Comparison of ENCODE assay signal across 9 cellular contexts in genomic region chr6:80165143-80165542, GRCh38. TPM values are rescaled to one million over a fixed set of nuclear protein-coding genes. Genes with fewer than 3 reads are reported as not detected.
DNase-seq lines count a peak whose midpoint lies in the region; ATAC-seq, FAIRE-seq and TF ChIP-seq lines count a peak whose summit lies in the region.
"Had no signal": no experiment of that assay in that cellular context is flagged by ENCODE, and none has a peak within 500 bp of the region (broad histone marks: within the 10 kb centered on the region; RNA-seq: fewer than 3 reads in every experiment).

No MANE protein-coding gene starts in this region.

- H3K9me3 ChIP-seq in right cardiac atrium (ENCODE audit: control insufficient read depth, low read length) = no peaks in the 10 kb centered on the region

- intact Hi-C loops in right cardiac atrium (cut with DNase I) = no loop called here

- 79% methylated on average over 3 of the region's 3 CpGs for WGBS in right cardiac atrium

- peak; percentile 91 for ATAC-seq in GM21529 (IDR thresholded peaks at IDR 0.05; ENCODE audit: unreplicated experiment)
- ATAC-seq in right cardiac atrium = no peak

- peaks cover 13% of the 10 kb centered on the region for H3K4me1 Mint-ChIP-seq in mesothelial cell of epicardium

- TF ChIP-seq POLR2A in GM12891 (IDR thresholded peaks at IDR 0.05; ENCODE audit: low read depth, low read length) = no peak

- no peaks in the 10 kb centered on the region for H3K27me3 Mint-ChIP-seq in mesothelial cell of epicardium (ENCODE audit: low read depth)

- FAIRE-seq in GM12891 (lab: Jason Lieb, UNC) = peak; percentile 69

- H3K27me3 ChIP-seq in right cardiac atrium (ENCODE audit: control insufficient read depth, insufficient read depth) = no peaks in the 10 kb centered on the region
- H3K27me3 ChIP-seq: cardiac muscle cell had no signal

- H3K9me3 Mint-ChIP-seq in mesothelial cell of epicardium = no peaks in the 10 kb centered on the region

- no peak for DNase-seq in GM12891 (ENCODE audit: insufficient read length, low spot score)
- peak; percentile 65 for DNase-seq in HT1080 (ENCODE audit: low read depth)
- DNase-seq in choroid plexus epithelial cell (ENCODE audit: low read depth) = peak; percentile 69
- no peak for DNase-seq in NCI-H1694 treated with DMSO at 0.1 percent for 48 hours (lab: John Stamatoyannopoulos, UW)
- DNase-seq in right cardiac atrium = no peak
- DNase-seq in NCI-H2196 (lab: John Stamatoyannopoulos, UW; ENCODE audit: unreplicated experiment) = no peak
- DNase-seq in mesothelial cell of epicardium (ENCODE audit: low spot score in 2 of 2, unreplicated experiment in 2 of 2) = no peak

- TF ChIP-seq CTCF in choroid plexus epithelial cell (conservative IDR thresholded peaks at IDR 0.05; ENCODE audit: low read depth, low read length) (no peak), mesothelial cell of epicardium (IDR thresholded peaks at IDR 0.05; ENCODE audit: unreplicated experiment) (no peak)

- H3K4me1 ChIP-seq in right cardiac atrium (ENCODE audit: control insufficient read depth, insufficient read depth, low read length) = no peaks in the 10 kb centered on the region

- no peak overlapping the region for H3K27ac ChIP-seq in right cardiac atrium (ENCODE audit: low read length)

- no peak overlapping the region for H3K27ac Mint-ChIP-seq in mesothelial cell of epicardium

- H3K36me3 Mint-ChIP-seq in mesothelial cell of epicardium = peaks cover 2% of the 10 kb centered on the region

- no peak overlapping the region for H3K4me3 Mint-ChIP-seq in mesothelial cell of epicardium

- no peak overlapping the region for H3K4me3 ChIP-seq in choroid plexus epithelial cell (ENCODE audit: low read depth, low read length)
- no peak overlapping the region for H3K4me3 ChIP-seq in right cardiac atrium (ENCODE audit: low read length)
- H3K4me3 ChIP-seq: cardiac muscle cell had no signal

TF ChIP-seq in GM12891, 5 proteins besides CTCF, POLR2A, EP300 and RAD21:
- TF ChIP-seq POU2F2 (IDR thresholded peaks at IDR 0.05; ENCODE audit: low read depth, low read length) = no peak
- no peak for TF ChIP-seq PAX5 (IDR thresholded peaks at IDR 0.05; ENCODE audit: insufficient read depth, low read length, severe bottlenecking)
- no peak for TF ChIP-seq TAF1 (IDR thresholded peaks at IDR 0.05; ENCODE audit: low read depth, low read length)
- TF ChIP-seq SPI1 (IDR thresholded peaks at IDR 0.05; ENCODE audit: low read depth, low read length) = no peak
- no peak for TF ChIP-seq POLR2AphosphoS5 (IDR thresholded peaks at IDR 0.05; ENCODE audit: low read depth, low read length)
TF ChIP-seq in GM12891: peak in this region for 0.

RNA-seq across cellular contexts. Expression of gene BCKDHB, which starts 58.7 kb away (rescaled TPM):
- polyA plus RNA-seq in GM12891 (2012; ENCODE audit: low read depth, missing spikeins) = 16.9 TPM
- 9.4 and 11.5 TPM in 2 replicates for total RNA-seq in HT1080 (2014; rRNA removed; shearing (Covaris generic))
- polyA plus RNA-seq in HT1080 (2015; cell fraction: cytosol; rRNA removed) = 13.3 and 14.6 TPM in 2 replicates
- polyA plus RNA-seq in HT1080 (2015; cell fraction: nucleus; rRNA removed) = 15.5 and 18.3 TPM in 2 replicates
- total RNA-seq in right cardiac atrium = 10 to 100 TPM; 12.3 to 23.9 (median 18.8) TPM
- polyA plus RNA-seq in right cardiac atrium = 10.9 TPM
- 23.8 to 28.4 TPM (median 27.4 TPM) in 3 replicates for total RNA-seq in mesothelial cell of epicardium

Comparison
In these comparisons a context has a peak if more than half of its experiments do, and no peak if none do; other contexts are left out.
1. DNase-seq: peak in HT1080 (single experiment) and choroid plexus epithelial cell (single experiment); none in GM12891 (single experiment), NCI-H1694 treated with DMSO at 0.1 percent for 48 hours (single experiment), right cardiac atrium (0 of 3), NCI-H2196 (single experiment) and mesothelial cell of epicardium (0 of 2).